9 cellular contexts compared by ENCODE assay signal in the genomic region with DNA sequence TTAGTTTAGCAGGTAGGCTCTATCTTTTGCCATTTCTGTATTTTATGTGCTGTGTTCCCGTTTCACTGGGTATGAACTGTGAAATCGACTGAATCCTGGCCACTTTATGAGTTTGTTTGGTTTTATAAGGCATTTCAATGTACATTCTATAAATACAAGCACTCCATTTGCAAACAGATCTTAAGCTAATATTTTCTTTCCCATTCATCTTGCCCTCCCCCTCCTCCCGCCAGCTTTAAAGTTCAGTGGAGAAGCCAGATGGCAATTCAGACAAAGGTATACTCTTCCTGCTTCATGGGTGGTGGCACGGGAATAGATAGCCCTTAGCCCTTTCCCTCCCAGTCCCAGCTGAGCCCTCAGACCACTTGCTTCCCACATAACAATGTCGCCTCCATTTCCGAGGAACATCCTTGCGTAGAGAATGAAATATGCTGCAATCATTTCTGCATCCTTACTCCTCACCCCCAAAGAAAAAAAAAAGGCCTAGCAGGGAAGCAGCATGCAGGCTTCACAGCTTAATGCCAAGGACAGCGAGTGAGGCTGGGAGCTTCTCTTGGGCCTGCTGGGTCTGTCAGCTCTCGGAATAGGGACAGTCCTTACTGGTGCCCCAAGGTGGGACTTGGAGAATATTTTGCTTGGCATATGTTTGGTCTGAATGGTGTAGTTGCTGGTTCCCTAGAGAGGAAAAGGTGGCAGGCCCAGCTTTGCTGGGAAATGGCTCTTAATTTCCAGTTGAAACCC. TPM values are rescaled to one million over a fixed set of nuclear protein-coding genes. Genes with fewer than 3 reads are reported as not detected.
DNase-seq lines count a peak whose midpoint lies in the region; ATAC-seq, FAIRE-seq and TF ChIP-seq lines count a peak whose summit lies in the region.
"Had no signal": no experiment of that assay in that cellular context is flagged by ENCODE, and none has a peak within 500 bp of the region (broad histone marks: within the 10 kb centered on the region; RNA-seq: fewer than 3 reads in every experiment).

No MANE protein-coding gene starts in this region.

- TF ChIP-seq POLR2A in endothelial cell of umbilical vein (IDR thresholded peaks at IDR 0.05; ENCODE audit: low read depth, low read length) = no peak

- H4K20me1 ChIP-seq in endothelial cell of umbilical vein (replicated peaks; ENCODE audit: control insufficient read depth, extremely low read depth, insufficient read depth, low read length) = no peaks in the 10 kb centered on the region

- POLR2A ChIA-PET in endothelial cell of umbilical vein (lab: Charles Lee) = no interaction called here

- H3K9ac ChIP-seq in endothelial cell of umbilical vein (replicated peaks; ENCODE audit: extremely low read depth, insufficient read depth, low read length) = no peak overlapping the region

- no peak for DNase-seq in activated T-cell treated with anti-CD3 and anti-CD28 coated beads, Interleukin-2, amount 50 U/mL, for 24 hours
- DNase-seq in activated T-cell treated with anti-CD3 and anti-CD28 coated beads, Interleukin-2, amount 50 U/mL, for 1 hour = no peak
- DNase-seq in NCI-H526 treated with DMSO at 0.1 percent for 48 hours (lab: John Stamatoyannopoulos, UW) = peak; percentile 24
- peak; percentile 47 for DNase-seq in endothelial cell of umbilical vein (ENCODE audit: low read depth, low spot score)
- no peak for DNase-seq in type B pancreatic cell (ENCODE audit: extremely low spot score, unreplicated experiment)
- DNase-seq in D721Med (ENCODE audit: insufficient read length, low spot score) = no peak

- no peak overlapping the region for H3K4me2 ChIP-seq in endothelial cell of umbilical vein (ENCODE audit: insufficient read depth, low read length)

- no peak overlapping the region for H2AFZ ChIP-seq in endothelial cell of umbilical vein (ENCODE audit: low read depth, low read length)

- no peak for FAIRE-seq in endothelial cell of umbilical vein (lab: Jason Lieb, UNC)
- no peak for FAIRE-seq in D721Med (lab: Jason Lieb, UNC)
- FAIRE-seq: GM18507 had no signal

- no peaks in the 10 kb centered on the region for H3K27me3 ChIP-seq in endothelial cell of umbilical vein (ENCODE audit: control insufficient read depth in 2 of 2, insufficient read depth in 2 of 2, low read length in 2 of 2)

- no peak overlapping the region for H3K4me3 Mint-ChIP-seq in activated T-cell treated with anti-CD3 and anti-CD28 coated beads, Interleukin-2, amount 50 U/mL, for 24 hours
- H3K4me3 Mint-ChIP-seq in type B pancreatic cell = peak overlapping the region; percentile 53

- no peaks in the 10 kb centered on the region for H3K9me3 Mint-ChIP-seq in activated T-cell treated with anti-CD3 and anti-CD28 coated beads, Interleukin-2, amount 50 U/mL, for 24 hours
- no peaks in the 10 kb centered on the region for H3K9me3 Mint-ChIP-seq in type B pancreatic cell

- H3K9me3 ChIP-seq in endothelial cell of umbilical vein (replicated peaks; ENCODE audit: control insufficient read depth, insufficient read depth, low read length) = no peaks in the 10 kb centered on the region

- CTCF ChIA-PET in endothelial cell of umbilical vein (lab: Charles Lee) = interaction anchor here (0.7 to 3.0 kb wide), 5 partner anchors 10 to 490 kb away, joined by 3 to 10 read pairs (median 5); partner anchors contain the start of gene SUSD6

- no peak overlapping the region for H3K27ac ChIP-seq in endothelial cell of umbilical vein (ENCODE audit: insufficient read depth, low read depth, low read length)

- H3K4me1 Mint-ChIP-seq in activated T-cell treated with anti-CD3 and anti-CD28 coated beads, Interleukin-2, amount 50 U/mL, for 24 hours (ENCODE audit: low read depth) = peaks cover 61% of the 10 kb centered on the region
- peaks cover 64% of the 10 kb centered on the region for H3K4me1 Mint-ChIP-seq in type B pancreatic cell (ENCODE audit: unreplicated experiment)

- no TSS peak for BruUV-seq in endothelial cell of umbilical vein (replicated peaks; lab: Mats Ljungman, UMichigan)

- H3K36me3 ChIP-seq in endothelial cell of umbilical vein (ENCODE audit: control insufficient read depth in 2 of 2, extremely low read depth in 1 of 2, insufficient read depth in 2 of 2, low read length in 2 of 2) = peaks cover 4 to 11% of the 10 kb centered on the region in 2 experiments

- H3K27me3 Mint-ChIP-seq in activated T-cell treated with anti-CD3 and anti-CD28 coated beads, Interleukin-2, amount 50 U/mL, for 24 hours = no peaks in the 10 kb centered on the region
- H3K27me3 Mint-ChIP-seq in type B pancreatic cell = no peaks in the 10 kb centered on the region

- H3K36me3 Mint-ChIP-seq in activated T-cell treated with anti-CD3 and anti-CD28 coated beads, Interleukin-2, amount 50 U/mL, for 24 hours (ENCODE audit: low read depth) = peaks cover 73% of the 10 kb centered on the region
- H3K36me3 Mint-ChIP-seq in type B pancreatic cell = peaks cover 9% of the 10 kb centered on the region

- intact Hi-C loops in endothelial cell of umbilical vein (cut with micrococcal nuclease) = no loop called here

- no peak for TF ChIP-seq CTCF in endothelial cell of umbilical vein (IDR thresholded peaks at IDR 0.05; ENCODE audit: extremely low read depth in 1 of 2, insufficient read depth in 1 of 2, low read depth in 1 of 2, low read length in 2 of 2)
- no peak for TF ChIP-seq CTCF in type B pancreatic cell (conservative IDR thresholded peaks at IDR 0.05)
- TF ChIP-seq CTCF in D721Med (IDR thresholded peaks at IDR 0.05; ENCODE audit: insufficient read depth, missing control alignments) = no peak

- peaks cover 34% of the 10 kb centered on the region for H3K4me1 ChIP-seq in endothelial cell of umbilical vein (ENCODE audit: control insufficient read depth, extremely low read depth, insufficient read depth, low read length)

- dilution Hi-C loops in endothelial cell of umbilical vein (cut with MboI; ENCODE audit: extremely low pct_ligation_motif_present, low sequenced_read_pairs) = no loop called here

- H3K4me3 ChIP-seq in endothelial cell of umbilical vein (replicated peaks in 1 of 3; ENCODE audit: insufficient read depth in 1 of 3, low read depth in 1 of 3, low read length in 3 of 3) = no peak overlapping the region

- ATAC-seq in GM21737 (IDR thresholded peaks at IDR 0.05; ENCODE audit: unreplicated experiment) (no peak), HG02623 (IDR thresholded peaks at IDR 0.05; ENCODE audit: unreplicated experiment) (no peak)

- no peaks in the 10 kb centered on the region for H3K9me1 ChIP-seq in endothelial cell of umbilical vein (replicated peaks; ENCODE audit: control insufficient read depth, extremely low read depth, insufficient read depth, low read length)

- no peaks in the 10 kb centered on the region for H3K79me2 ChIP-seq in endothelial cell of umbilical vein (ENCODE audit: control insufficient read depth, insufficient read depth, low read length)

- H3K27ac Mint-ChIP-seq in activated T-cell treated with anti-CD3 and anti-CD28 coated beads, Interleukin-2, amount 50 U/mL, for 24 hours = peak overlapping the region; percentile 87
- H3K27ac Mint-ChIP-seq in type B pancreatic cell = peak overlapping the region; percentile 88

TF ChIP-seq in endothelial cell of umbilical vein, 7 proteins besides CTCF, POLR2A, EP300 and RAD21:
- TF ChIP-seq GATA2 (IDR thresholded peaks at IDR 0.05; ENCODE audit: insufficient read depth, insufficient read length, low read depth, low read length) (no peak), FOS (IDR thresholded peaks at IDR 0.05; ENCODE audit: borderline replicate concordance, insufficient read depth, low read length) (no peak)

RNA-seq across cellular contexts. Expression of gene SRSF5, which starts 52.8 kb away (rescaled TPM):
- total RNA-seq in endothelial cell of umbilical vein = 253 and 276 TPM in 2 replicates
- polyA plus RNA-seq in endothelial cell of umbilical vein = 85.2 and 192 TPM in 2 replicates
- polyA plus RNA-seq in endothelial cell of umbilical vein (2011; cell fraction: cytosol; rRNA removed) = 181 and 196 TPM in 2 replicates
- 1,028 and 1,834 TPM in 2 replicates for polyA plus RNA-seq in endothelial cell of umbilical vein (2011; cell fraction: nucleus; rRNA removed)
- 266 and 297 TPM in 2 replicates for polyA plus RNA-seq in endothelial cell of umbilical vein (2012)
- 213 and 242 TPM in 2 replicates for polyA minus RNA-seq in endothelial cell of umbilical vein
- 56.0 TPM for polyA minus RNA-seq in endothelial cell of umbilical vein (2011; cell fraction: cytosol; rRNA and poly(A)+ RNA removed)
- polyA minus RNA-seq in endothelial cell of umbilical vein (2011; cell fraction: nucleus; rRNA and poly(A)+ RNA removed) = 405 and 450 TPM in 2 replicates
- total RNA-seq in type B pancreatic cell (ENCODE audit: low replicate concordance) = 388 and 417 TPM in 2 replicates

Comparison
In these comparisons a context has a peak if more than half of its experiments do, and no peak if none do; other contexts are left out.
1. DNase-seq: peak in NCI-H526 treated with DMSO at 0.1 percent for 48 hours (single experiment) and endothelial cell of umbilical vein (single experiment); none in activated T-cell treated with anti-CD3 and anti-CD28 coated beads, Interleukin-2, amount 50 U/mL, for 24 hours (single experiment), activated T-cell treated with anti-CD3 and anti-CD28 coated beads, Interleukin-2, amount 50 U/mL, for 1 hour (single experiment), type B pancreatic cell (single experiment) and D721Med (single experiment).